Comparison of ENCODE assay signal across 22 cellular contexts in genomic region chr6:138234363-138234762, GRCh38. TPM values are rescaled to one million over a fixed set of nuclear protein-coding genes. Genes with fewer than 3 reads are reported as not detected.
DNase-seq lines count a peak whose midpoint lies in the region; ATAC-seq and TF ChIP-seq lines count a peak whose summit lies in the region.
"Had no signal": no experiment of that assay in that cellular context is flagged by ENCODE, and none has a peak within 500 bp of the region (broad histone marks: within the 10 kb centered on the region; RNA-seq: fewer than 3 reads in every experiment).

No MANE protein-coding gene starts in this region.

- CTCF ChIA-PET in BJ (lab: Yijun Ruan, JAX) (interaction anchor here (1.3 to 2.0 kb wide), 3 partner anchors 11 to 23 kb away, joined by 3 to 6 read pairs (median 4); no protein-coding TSS in a partner anchor), RWPE1 (lab: Yijun Ruan, JAX) (no interaction called here)

- peak; percentile 8 for DNase-seq in BJ (ENCODE audit: low read depth)
- DNase-seq in RWPE1 (ENCODE audit: low spot score) = peak; percentile 17
- peak; percentile 94 for DNase-seq in epithelial cell of esophagus (ENCODE audit: low read depth)
- DNase-seq in renal cortical epithelial cell (ENCODE audit: low read depth) = peak; percentile 45
- DNase-seq in COLO829 (ENCODE audit: low spot score) = no peak
- DNase-seq: DMS 273 treated with DMSO at 0.1 percent for 48 hours, GDM1, HFFc6, Kasumi-1, NCI-H1105 treated with DMSO at 0.1 percent for 48 hours, NCI-H1694 treated with DMSO at 0.1 percent for 48 hours, NCI-H2107, NCI-H69, OCI-M1 had no signal

- H3K27ac ChIP-seq in RWPE1 = no peak overlapping the region
- H3K27ac ChIP-seq: BLaER1 treated with 17β-estradiol and CSF1 and Interleukin-3, amounts not matched to agents 10 nM and 100 nM; SJSA1 had no signal

- POLR2A ChIA-PET in BJ (lab: Charles Lee) (no interaction called here), RWPE1 (lab: Yijun Ruan, JAX; ENCODE audit: low non-redundant PET) (no interaction called here)

- no peak for TF ChIP-seq CTCF in BJ (IDR thresholded peaks at IDR 0.05; ENCODE audit: insufficient read depth, low read depth, low read length)
- TF ChIP-seq CTCF in RWPE1 (conservative IDR thresholded peaks at IDR 0.05; ENCODE audit: low read depth) = no peak
- TF ChIP-seq CTCF in epithelial cell of esophagus (IDR thresholded peaks at IDR 0.05; ENCODE audit: insufficient read depth, low read depth, low read length, missing control alignments) = no peak

- H3K4me3 ChIP-seq in BJ (ENCODE audit: low read depth, low read length) (no peak overlapping the region), epithelial cell of esophagus (ENCODE audit: low read length) (no peak overlapping the region)
- H3K4me3 ChIP-seq: BLaER1 treated with 17β-estradiol and CSF1 and Interleukin-3, amounts not matched to agents 10 nM and 100 nM; SJSA1 had no signal

- ATAC-seq in GM18517 (IDR thresholded peaks at IDR 0.05; ENCODE audit: unreplicated experiment) (no peak), HG03571 (IDR thresholded peaks at IDR 0.05; ENCODE audit: unreplicated experiment) (no peak), GM19035 (IDR thresholded peaks at IDR 0.05; ENCODE audit: unreplicated experiment) (no peak)

- no peaks in the 10 kb centered on the region for H3K36me3 ChIP-seq in BJ (ENCODE audit: control insufficient read depth, insufficient read depth, low read length)
- H3K36me3 ChIP-seq: BLaER1 treated with 17β-estradiol and CSF1 and Interleukin-3, amounts not matched to agents 10 nM and 100 nM; SJSA1 had no signal

- no peaks in the 10 kb centered on the region for H3K27me3 ChIP-seq in BJ (ENCODE audit: control insufficient read depth, insufficient read depth, low read length)
- H3K27me3 ChIP-seq: BLaER1 treated with 17β-estradiol and CSF1 and Interleukin-3, amounts not matched to agents 10 nM and 100 nM had no signal

RNA-seq across cellular contexts. Expression of gene PBOV1, which starts 16.1 kb away (rescaled TPM):
- polyA plus RNA-seq in BJ (2011; rRNA removed) = not detected in 2 replicates
- polyA minus RNA-seq in BJ (2011; rRNA and poly(A)+ RNA removed) = not detected in 2 replicates
- total RNA-seq in renal cortical epithelial cell = not detected in 2 replicates
- total RNA-seq: H4, HFFc6, HT1080, SJSA1 had no signal
- polyA plus RNA-seq: IgD-negative memory B cell had no signal
